In genomic region chr22:19963863-19964642, GRCh38 we compare ENCODE assay signal across 1 cellular context.
TF ChIP-seq lines count a peak whose summit lies in the region.

No MANE protein-coding gene starts in this region.

TF ChIP-seq in IMR-90, 13 proteins besides CTCF, POLR2A, EP300 and RAD21:
- TF ChIP-seq CHD1 (IDR thresholded peaks at IDR 0.05; ENCODE audit: low read depth, low read length) (no peak), RCOR1 (IDR thresholded peaks at IDR 0.05; ENCODE audit: insufficient replicate concordance, low read length) (no peak)
